In genomic region chr7:90149428-90149827, GRCh38 we compare ENCODE assay signal across 8 cellular contexts. TPM values are rescaled to one million over a fixed set of nuclear protein-coding genes. Genes with fewer than 3 reads are reported as not detected.
DNase-seq lines count a peak whose midpoint lies in the region; ATAC-seq and TF ChIP-seq lines count a peak whose summit lies in the region.
"Not testable (repeated sequence)": the region's sequence is repeated elsewhere in the genome, so short reads cannot be mapped to it uniquely, and the experiment has no call there.

No MANE protein-coding gene starts in this region.

- ATAC-seq in GM18867 (IDR thresholded peaks at IDR 0.05; ENCODE audit: unreplicated experiment): peak; percentile 52

- peak; percentile 22 for DNase-seq in HT1080 (ENCODE audit: low read depth)
- DNase-seq in NK-92 treated with Interleukin-12 subunit alpha and Interleukin-12 subunit beta, amount 100 ng/mL, for 24 hours (lab: John Stamatoyannopoulos, UW): peak; percentile 32
- DNase-seq in activated CD4-positive, alpha-beta T cell treated with anti-CD3 and anti-CD28 coated beads for 48 hours: peak; percentile 50
- DNase-seq in cerebellar cortex (ENCODE audit: low spot score): peak; percentile 28
- DNase-seq in kidney epithelial cell (ENCODE audit: low read depth): not testable (repeated sequence)
- DNase-seq in stimulated activated CD4-positive, alpha-beta T cell treated with anti-CD3 and anti-CD28 coated beads, Interleukin-4, amount 100 ng/mL, for 1 hour: peak; percentile 13

- not testable (repeated sequence) for H3K4me3 ChIP-seq in kidney epithelial cell (ENCODE audit: low read depth, low read length)

- H3K27me3 ChIP-seq in kidney epithelial cell (ENCODE audit: control insufficient read depth, insufficient read depth, low read length): not testable (repeated sequence)

- not testable (repeated sequence) for H3K36me3 ChIP-seq in kidney epithelial cell (ENCODE audit: control insufficient read depth, insufficient read depth, low read length)

- TF ChIP-seq CTCF in C4-2B (conservative IDR thresholded peaks at IDR 0.05): peak; percentile 75
- TF ChIP-seq CTCF in kidney epithelial cell (IDR thresholded peaks at IDR 0.05; ENCODE audit: insufficient read depth, low read length, poor library complexity, severe bottlenecking): peak; percentile 51

- not testable (repeated sequence) for H3K27ac ChIP-seq in C4-2B

RNA-seq across cellular contexts. Expression of gene STEAP1, which starts 4.8 kb away (rescaled TPM):
- total RNA-seq in HT1080 (2014; rRNA removed; shearing (Covaris generic)): 34.7 and 50.3 TPM in 2 replicates
- polyA plus RNA-seq in HT1080 (2015; cell fraction: cytosol; rRNA removed): 19.9 and 31.5 TPM in 2 replicates
- 25.1 and 30.4 TPM in 2 replicates for polyA plus RNA-seq in HT1080 (2015; cell fraction: nucleus; rRNA removed)
- total RNA-seq in kidney epithelial cell: 5.7 and 6.9 TPM in 2 replicates
